Comparison of ENCODE assay signal across 22 cellular contexts in genomic region chr1:40895601-40896000, GRCh38.
"Had no signal": no experiment of that assay in that cellular context is flagged by ENCODE, and none has a peak within 500 bp of the region (broad histone marks: within the 10 kb centered on the region; RNA-seq: fewer than 3 reads in every experiment).

No MANE protein-coding gene starts in this region.

- DNase-seq: activated B cell treated with CpG ODN at 0.5 μM for 24 hours; activated naive CD4-positive, alpha-beta T cell treated with anti-CD3 and anti-CD28 coated beads, Interleukin-2, amount 10 ng/mL, durations not matched to agents 7 days and 5 days; aorta; central memory CD4-positive, alpha-beta T cell; dermis blood vessel endothelial cell; effector CD8-positive, alpha-beta T cell; glutamatergic neuron; immature natural killer cell; naive thymus-derived CD4-positive, alpha-beta T cell; occipital lobe; right lobe of liver; Right ventricle myocardium superior; stimulated activated naive B cell treated with anti-CD40 and anti-IgM and Interleukin-4, amounts not matched to agents 10 μg/mL and 1 μg/mL and 100 μg/mL, for 72 hours; substantia nigra; thyroid gland; upper lobe of right lung had no signal

- H3K36me3 ChIP-seq: right lobe of liver, thyroid gland, upper lobe of right lung had no signal

- H3K36me3 Mint-ChIP-seq: activated naive CD4-positive, alpha-beta T cell treated with anti-CD3 and anti-CD28 coated beads, Interleukin-2, amount 10 ng/mL, durations not matched to agents 7 days and 5 days; brain had no signal

- H3K4me3 ChIP-seq: hepatocyte, lung, right lobe of liver, skin epidermis, thyroid gland, upper lobe of right lung had no signal

- H3K27ac ChIP-seq: hepatocyte, right lobe of liver, skin epidermis, thyroid gland, upper lobe of right lung had no signal

- H3K9me3 ChIP-seq: right lobe of liver, thyroid gland, upper lobe of right lung had no signal

- H3K4me3 Mint-ChIP-seq: activated B cell treated with CpG ODN at 0.5 μM for 24 hours; activated naive CD4-positive, alpha-beta T cell treated with anti-CD3 and anti-CD28 coated beads, Interleukin-2, amount 10 ng/mL, durations not matched to agents 7 days and 5 days; brain; immature natural killer cell; naive thymus-derived CD4-positive, alpha-beta T cell; neural crest cell; stimulated activated naive B cell treated with anti-CD40 and anti-IgM and Interleukin-4, amounts not matched to agents 10 μg/mL and 1 μg/mL and 100 μg/mL, for 72 hours had no signal

- H3K27ac Mint-ChIP-seq: activated B cell treated with CpG ODN at 0.5 μM for 24 hours; activated naive CD4-positive, alpha-beta T cell treated with anti-CD3 and anti-CD28 coated beads, Interleukin-2, amount 10 ng/mL, durations not matched to agents 7 days and 5 days; brain; immature natural killer cell; naive thymus-derived CD4-positive, alpha-beta T cell; stimulated activated naive B cell treated with anti-CD40 and anti-IgM and Interleukin-4, amounts not matched to agents 10 μg/mL and 1 μg/mL and 100 μg/mL, for 72 hours had no signal

- ATAC-seq: esophagus mucosa; naive thymus-derived CD4-positive, alpha-beta T cell; stimulated activated naive B cell treated with anti-CD40 and anti-IgM and Interleukin-4, amounts not matched to agents 10 μg/mL and 1 μg/mL and 100 μg/mL, for 72 hours; upper lobe of right lung had no signal

- H3K27me3 ChIP-seq: hepatocyte, right lobe of liver, thyroid gland, upper lobe of right lung had no signal

- H3K4me1 Mint-ChIP-seq: activated B cell treated with CpG ODN at 0.5 μM for 24 hours; activated naive CD4-positive, alpha-beta T cell treated with anti-CD3 and anti-CD28 coated beads, Interleukin-2, amount 10 ng/mL, durations not matched to agents 7 days and 5 days; brain; immature natural killer cell; neural crest cell had no signal
